8 cellular contexts compared by ENCODE assay signal in genomic region chr14:70808023-70808401, GRCh38. TPM values are rescaled to one million over a fixed set of nuclear protein-coding genes. Genes with fewer than 3 reads are reported as not detected.
DNase-seq lines count a peak whose midpoint lies in the region; ATAC-seq and TF ChIP-seq lines count a peak whose summit lies in the region.

No MANE protein-coding gene starts in this region.

- ATAC-seq in activated CD8-positive, alpha-beta T cell treated with anti-CD3 and anti-CD28 coated beads, Interleukin-2, amount 10 ng/mL, durations not matched to agents 7 days and 5 days, result peak; percentile 35
- ATAC-seq in GM21529 (IDR thresholded peaks at IDR 0.05; ENCODE audit: unreplicated experiment) (no peak), HG03520 (IDR thresholded peaks at IDR 0.05; ENCODE audit: unreplicated experiment) (no peak)

- peaks cover 16 to 27% (median 23%) of the 10 kb centered on the region in 4 donors for H3K4me1 ChIP-seq in esophagus muscularis mucosa

- no peak for TF ChIP-seq EP300 in esophagus muscularis mucosa (IDR thresholded peaks at IDR 0.05)

- CTCF ChIA-PET in activated CD8-positive, alpha-beta T cell treated with anti-CD3 and anti-CD28 coated beads, Interleukin-2, amount 10 ng/mL, durations not matched to agents 7 days and 5 days (lab: Charles Lee), result interaction anchor here (1.5 to 3.1 kb wide), 4 partner anchors 10 to 147 kb away, joined by 7 to 19 read pairs (median 11); partner anchors contain the start of gene PCNX1

- H3K4me3 Mint-ChIP-seq in activated CD8-positive, alpha-beta T cell treated with anti-CD3 and anti-CD28 coated beads, Interleukin-2, amount 10 ng/mL, durations not matched to agents 7 days and 5 days, result peak overlapping the region; percentile 69

- DNase-seq in GM12865 (ENCODE audit: low read depth) (peak; percentile 81), M059J (ENCODE audit: low read depth) (peak; percentile 58), esophagus muscularis mucosa (ENCODE audit: extremely low spot score) (no peak), skeletal muscle cell (ENCODE audit: low read depth) (no peak), NCI-H774 (lab: John Stamatoyannopoulos, UW) (no peak)
- peak; percentile 79 for DNase-seq in activated CD8-positive, alpha-beta T cell treated with anti-CD3 and anti-CD28 coated beads, Interleukin-2, amount 10 ng/mL, durations not matched to agents 7 days and 5 days

- H3K4me1 Mint-ChIP-seq in activated CD8-positive, alpha-beta T cell treated with anti-CD3 and anti-CD28 coated beads, Interleukin-2, amount 10 ng/mL, durations not matched to agents 7 days and 5 days (ENCODE audit: low read depth), result peaks cover 10% of the 10 kb centered on the region

- no peaks in the 10 kb centered on the region for H3K9me3 ChIP-seq in esophagus muscularis mucosa

- intact Hi-C loops in esophagus muscularis mucosa (cut with DNase I), result no loop called here

- H3K27ac Mint-ChIP-seq in activated CD8-positive, alpha-beta T cell treated with anti-CD3 and anti-CD28 coated beads, Interleukin-2, amount 10 ng/mL, durations not matched to agents 7 days and 5 days, result peak overlapping the region; percentile 58

- POLR2A ChIA-PET in activated CD8-positive, alpha-beta T cell treated with anti-CD3 and anti-CD28 coated beads, Interleukin-2, amount 10 ng/mL, durations not matched to agents 7 days and 5 days (lab: Charles Lee), result interaction anchor here (0.6 to 2.7 kb wide), 6 partner anchors 10 to 1319 kb away, joined by 3 to 16 read pairs (median 5); partner anchors contain the start of genes SRSF5 and TTC9

- H3K9me3 Mint-ChIP-seq in activated CD8-positive, alpha-beta T cell treated with anti-CD3 and anti-CD28 coated beads, Interleukin-2, amount 10 ng/mL, durations not matched to agents 7 days and 5 days (ENCODE audit: insufficient read depth), result no peaks in the 10 kb centered on the region

- WGBS in esophagus muscularis mucosa, result 21% methylated on average over 4 of the region's 6 CpGs

- TF ChIP-seq CTCF in GM12865 (IDR thresholded peaks at IDR 0.05; ENCODE audit: insufficient read depth, low read depth, low read length, missing control alignments), result no peak
- no peak for TF ChIP-seq CTCF in esophagus muscularis mucosa (IDR thresholded peaks at IDR 0.05)

- peaks cover 2% of the 10 kb centered on the region for H3K36me3 Mint-ChIP-seq in activated CD8-positive, alpha-beta T cell treated with anti-CD3 and anti-CD28 coated beads, Interleukin-2, amount 10 ng/mL, durations not matched to agents 7 days and 5 days (ENCODE audit: low read depth)

- no peak for TF ChIP-seq POLR2A in esophagus muscularis mucosa (IDR thresholded peaks at IDR 0.05; ENCODE audit: low read depth)

- peak overlapping the region in 1 of 4 donors; percentile 83 for H3K27ac ChIP-seq in esophagus muscularis mucosa (replicated peaks in 1 of 4)

- peaks cover 2% of the 10 kb centered on the region for H3K27me3 Mint-ChIP-seq in activated CD8-positive, alpha-beta T cell treated with anti-CD3 and anti-CD28 coated beads, Interleukin-2, amount 10 ng/mL, durations not matched to agents 7 days and 5 days (ENCODE audit: low read depth)

- peak overlapping the region; percentile 77 for H3K4me3 ChIP-seq in GM12865 (ENCODE audit: low read depth, low read length)
- peak overlapping the region; percentile 76 to 90 (median 82) for H3K4me3 ChIP-seq in esophagus muscularis mucosa
- H3K4me3 ChIP-seq in skeletal muscle cell (ENCODE audit: low read depth, low read length), result peak overlapping the region; percentile 5

- H3K27me3 ChIP-seq in esophagus muscularis mucosa, result peaks cover 0 to 30% (median 0%) of the 10 kb centered on the region in 4 donors

- H3K36me3 ChIP-seq in esophagus muscularis mucosa, result no peaks in the 10 kb centered on the region

RNA-seq across cellular contexts. Expression of gene MAP3K9, which starts 1.3 kb away (rescaled TPM):
- 3.1 and 5.8 TPM in 2 replicates for total RNA-seq in M059J (2014; rRNA removed; shearing (Covaris generic))
- 1 to 10 TPM; 6.7 to 7.0 TPM for total RNA-seq in activated CD8-positive, alpha-beta T cell treated with anti-CD3 and anti-CD28 coated beads, Interleukin-2, amount 10 ng/mL, durations not matched to agents 7 days and 5 days
- total RNA-seq in esophagus muscularis mucosa, result 1 to 10 TPM in 3 of 4 donors, under 1 TPM in 1; 0.83 to 3.3 (median 1.8) TPM

Comparison
In these comparisons a context has a peak if more than half of its experiments do, and no peak if none do; other contexts are left out.
1. DNase-seq: peak in GM12865 (single experiment), M059J (single experiment) and activated CD8-positive, alpha-beta T cell treated with anti-CD3 and anti-CD28 coated beads, Interleukin-2, amount 10 ng/mL, durations not matched to agents 7 days and 5 days (single experiment); none in esophagus muscularis mucosa (single experiment), skeletal muscle cell (single experiment) and NCI-H774 (single experiment).
2. H3K4me3 ChIP-seq: peak in every context shown above with its lines; median percentile 82 in esophagus muscularis mucosa; 77 in GM12865; 5 in skeletal muscle cell.